ENCODE assay signal across 1 cellular context in genomic region chr9:3963266-3964019, GRCh38.
TF ChIP-seq lines count a peak whose summit lies in the region.

No MANE protein-coding gene starts in this region.

TF ChIP-seq in HepG2, 621 proteins besides CTCF, POLR2A, EP300 and RAD21 (continued from another document):
- TF ChIP-seq SKIL (CRISPR knock-in tag; IDR thresholded peaks at IDR 0.05; ENCODE audit: borderline replicate concordance) (no peak), ZNF615 (CRISPR knock-in tag; IDR thresholded peaks at IDR 0.05; ENCODE audit: borderline replicate concordance) (no peak), PHF8 (CRISPR knock-in tag; IDR thresholded peaks at IDR 0.05) (no peak), CHD4 (IDR thresholded peaks at IDR 0.05; ENCODE audit: borderline replicate concordance, low read length) (no peak)
